Comparison of ENCODE assay signal across 22 cellular contexts in the genomic region with DNA sequence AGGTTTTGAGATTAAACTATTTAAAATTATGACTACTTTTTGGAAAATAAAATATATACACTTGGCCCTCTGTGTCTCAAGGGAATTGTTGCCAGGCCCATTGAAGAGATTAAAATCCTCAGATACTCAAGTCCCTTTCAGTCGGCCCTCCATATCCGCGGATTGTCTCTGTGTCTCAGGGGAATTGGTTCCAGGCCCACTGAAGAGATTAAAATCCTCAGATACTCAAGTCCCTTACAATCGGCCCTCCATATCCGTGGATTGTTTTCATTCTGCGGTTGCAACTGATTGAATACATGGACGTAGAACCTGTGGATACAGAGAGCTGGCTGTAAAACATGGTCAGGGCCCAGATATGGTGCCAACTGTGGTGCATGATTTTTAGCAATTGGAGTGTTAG.
"Had no signal": no experiment of that assay in that cellular context is flagged by ENCODE, and none has a peak within 500 bp of the region (broad histone marks: within the 10 kb centered on the region; RNA-seq: fewer than 3 reads in every experiment).

No MANE protein-coding gene starts in this region.

- H3K4me3 Mint-ChIP-seq: activated CD4-positive, alpha-beta memory T cell treated with anti-CD3 and anti-CD28 coated beads, Interleukin-2, amount 10 ng/mL, durations not matched to agents 7 days and 5 days; activated CD4-positive, alpha-beta T cell treated with anti-CD3 and anti-CD28 coated beads, Interleukin-2, amount 10 ng/mL, durations not matched to agents 24 days and 14 days; activated naive CD8-positive, alpha-beta T cell treated with anti-CD3 and anti-CD28 coated beads, Interleukin-2, amount 10 ng/mL, durations not matched to agents 7 days and 5 days; endodermal cell; natural killer cell treated with Interleukin-12 subunit alpha and Interleukin-12 subunit beta and Interleukin-15 and Interleukin-18, amount 100 ng/mL, for 72 hours; stimulated activated naive CD8-positive, alpha-beta T cell treated with anti-CD3 and anti-CD28 coated beads, Interleukin-15, amount 100 ng/mL, for 72 hours had no signal

- H3K27ac Mint-ChIP-seq: activated CD4-positive, alpha-beta memory T cell treated with anti-CD3 and anti-CD28 coated beads, Interleukin-2, amount 10 ng/mL, durations not matched to agents 7 days and 5 days; activated naive CD8-positive, alpha-beta T cell treated with anti-CD3 and anti-CD28 coated beads, Interleukin-2, amount 10 ng/mL, durations not matched to agents 7 days and 5 days; endodermal cell; natural killer cell treated with Interleukin-12 subunit alpha and Interleukin-12 subunit beta and Interleukin-15 and Interleukin-18, amount 100 ng/mL, for 72 hours; stimulated activated naive CD8-positive, alpha-beta T cell treated with anti-CD3 and anti-CD28 coated beads, Interleukin-15, amount 100 ng/mL, for 72 hours had no signal

- H3K4me3 ChIP-seq: coronary artery, gastroesophageal sphincter, right lobe of liver, skin epidermis, tibial artery had no signal

- H3K9me3 Mint-ChIP-seq: activated CD4-positive, alpha-beta memory T cell treated with anti-CD3 and anti-CD28 coated beads, Interleukin-2, amount 10 ng/mL, durations not matched to agents 7 days and 5 days; activated CD4-positive, alpha-beta T cell treated with anti-CD3 and anti-CD28 coated beads, Interleukin-2, amount 10 ng/mL, durations not matched to agents 24 days and 14 days; activated naive CD8-positive, alpha-beta T cell treated with anti-CD3 and anti-CD28 coated beads, Interleukin-2, amount 10 ng/mL, durations not matched to agents 7 days and 5 days; natural killer cell treated with Interleukin-12 subunit alpha and Interleukin-12 subunit beta and Interleukin-15 and Interleukin-18, amount 100 ng/mL, for 72 hours; stimulated activated naive CD8-positive, alpha-beta T cell treated with anti-CD3 and anti-CD28 coated beads, Interleukin-15, amount 100 ng/mL, for 72 hours had no signal

- H3K4me1 Mint-ChIP-seq: activated CD4-positive, alpha-beta memory T cell treated with anti-CD3 and anti-CD28 coated beads, Interleukin-2, amount 10 ng/mL, durations not matched to agents 7 days and 5 days; activated CD4-positive, alpha-beta T cell treated with anti-CD3 and anti-CD28 coated beads, Interleukin-2, amount 10 ng/mL, durations not matched to agents 24 days and 14 days; activated naive CD8-positive, alpha-beta T cell treated with anti-CD3 and anti-CD28 coated beads, Interleukin-2, amount 10 ng/mL, durations not matched to agents 7 days and 5 days; endodermal cell; stimulated activated naive CD8-positive, alpha-beta T cell treated with anti-CD3 and anti-CD28 coated beads, Interleukin-15, amount 100 ng/mL, for 72 hours had no signal

- ATAC-seq: activated CD4-positive, CD25-positive, alpha-beta regulatory T cell treated with anti-CD3 and anti-CD28 coated beads, Interleukin-2, amount 50 U/mL, for 24 hours; gastroesophageal sphincter; left lobe of liver; natural killer cell treated with Interleukin-12 subunit alpha and Interleukin-12 subunit beta and Interleukin-15 and Interleukin-18, amount 100 ng/mL, for 72 hours; right lobe of liver; stimulated activated naive CD8-positive, alpha-beta T cell treated with anti-CD3 and anti-CD28 coated beads, Interleukin-15, amount 100 ng/mL, for 72 hours had no signal

- H3K27me3 Mint-ChIP-seq: activated CD4-positive, alpha-beta memory T cell treated with anti-CD3 and anti-CD28 coated beads, Interleukin-2, amount 10 ng/mL, durations not matched to agents 7 days and 5 days; activated CD4-positive, alpha-beta T cell treated with anti-CD3 and anti-CD28 coated beads, Interleukin-2, amount 10 ng/mL, durations not matched to agents 24 days and 14 days; activated naive CD8-positive, alpha-beta T cell treated with anti-CD3 and anti-CD28 coated beads, Interleukin-2, amount 10 ng/mL, durations not matched to agents 7 days and 5 days; natural killer cell treated with Interleukin-12 subunit alpha and Interleukin-12 subunit beta and Interleukin-15 and Interleukin-18, amount 100 ng/mL, for 72 hours; stimulated activated naive CD8-positive, alpha-beta T cell treated with anti-CD3 and anti-CD28 coated beads, Interleukin-15, amount 100 ng/mL, for 72 hours had no signal

- DNase-seq: activated CD4-positive, alpha-beta memory T cell treated with anti-CD3 and anti-CD28 coated beads, Interleukin-2, amount 10 ng/mL, durations not matched to agents 7 days and 5 days; activated CD4-positive, alpha-beta T cell treated with anti-CD3 and anti-CD28 coated beads, Interleukin-2, amount 10 ng/mL, durations not matched to agents 24 days and 14 days; activated naive CD4-positive, alpha-beta T cell treated with Interleukin-2 at 50 U/mL for 16 hours; activated naive CD8-positive, alpha-beta T cell treated with anti-CD3 and anti-CD28 coated beads, Interleukin-2, amount 10 ng/mL, durations not matched to agents 7 days and 5 days; amniotic stem cell; cerebellar nuclear complex; endodermal cell; head of caudate nucleus; kidney; mammary epithelial cell; midbrain; right lobe of liver; stimulated activated CD4-positive, alpha-beta T cell treated with anti-CD3 and anti-CD28 coated beads, Interleukin-1b, Interleukin-23, amount 100 ng/mL, for 48 hours; stimulated activated naive CD8-positive, alpha-beta T cell treated with anti-CD3 and anti-CD28 coated beads, Interleukin-15, amount 100 ng/mL, for 72 hours; T1000; tibial artery had no signal

- H3K27me3 ChIP-seq: gastroesophageal sphincter, right lobe of liver, tibial artery had no signal

- H3K4me1 ChIP-seq: gastroesophageal sphincter, right lobe of liver, tibial artery had no signal

- H3K9me3 ChIP-seq: gastroesophageal sphincter, right lobe of liver, tibial artery had no signal
